Comparison of ENCODE assay signal across 11 cellular contexts in genomic region chr5:124867064-124867707, GRCh38.
DNase-seq lines count a peak whose midpoint lies in the region; ATAC-seq and TF ChIP-seq lines count a peak whose summit lies in the region.
"Had no signal": no experiment of that assay in that cellular context is flagged by ENCODE, and none has a peak within 500 bp of the region (broad histone marks: within the 10 kb centered on the region; RNA-seq: fewer than 3 reads in every experiment).

No MANE protein-coding gene starts in this region.

- ATAC-seq in left lobe of liver (peak; percentile 36), GM21723 (IDR thresholded peaks at IDR 0.05; ENCODE audit: unreplicated experiment) (no peak)

- peaks cover 7% of the 10 kb centered on the region; the same call in 1 of the 2 replicates for H3K4me1 Mint-ChIP-seq in HFFc6 (ENCODE audit: low read depth)
- H3K4me1 Mint-ChIP-seq in type B pancreatic cell (ENCODE audit: unreplicated experiment) = peaks cover 42% of the 10 kb centered on the region

- no peaks in the 10 kb centered on the region; the same call in 1 of the 2 replicates for H3K27me3 Mint-ChIP-seq in HFFc6 (ENCODE audit: insufficient read depth)
- no peaks in the 10 kb centered on the region for H3K27me3 Mint-ChIP-seq in type B pancreatic cell
- H3K27me3 Mint-ChIP-seq: naive B cell had no signal

- H3K36me3 Mint-ChIP-seq in HFFc6 (ENCODE audit: low read depth) (no peaks in the 10 kb centered on the region), type B pancreatic cell (no peaks in the 10 kb centered on the region)
- H3K36me3 Mint-ChIP-seq: naive B cell had no signal

- no peak overlapping the region for H3K4me3 Mint-ChIP-seq in HFFc6
- H3K4me3 Mint-ChIP-seq in type B pancreatic cell = peak overlapping the region; percentile 29

- H3K27ac Mint-ChIP-seq in HFFc6 = no peak overlapping the region
- peak overlapping the region; percentile 6 for H3K27ac Mint-ChIP-seq in type B pancreatic cell

- DNase-seq in HFFc6 = peak; percentile 55
- DNase-seq in astrocyte of the hippocampus (ENCODE audit: low read depth, low spot score) = peak; percentile 90
- DNase-seq in left lobe of liver (ENCODE audit: low spot score) = no peak
- DNase-seq in type B pancreatic cell (ENCODE audit: extremely low spot score, unreplicated experiment) = no peak
- DNase-seq in middle frontal gyrus (ENCODE audit: extremely low spot score, low spot score) = no peak
- DNase-seq in NOMO-1 treated with DMSO at 0.1 percent for 48 hours (lab: John Stamatoyannopoulos, UW; ENCODE audit: unreplicated experiment) = no peak
- DNase-seq: activated CD4-positive, alpha-beta T cell treated with anti-CD3 and anti-CD28 coated beads for 1 hour; effector CD4-positive, alpha-beta T cell; naive B cell; NCI-H2107 had no signal

- H3K9me3 Mint-ChIP-seq in HFFc6 (no peaks in the 10 kb centered on the region), type B pancreatic cell (no peaks in the 10 kb centered on the region)

- TF ChIP-seq CTCF in HFFc6 (IDR thresholded peaks at IDR 0.05) (no peak), type B pancreatic cell (conservative IDR thresholded peaks at IDR 0.05) (no peak)

Comparison
In these comparisons a context has a peak if more than half of its experiments do, and no peak if none do; other contexts are left out.
1. DNase-seq: peak in HFFc6 (single experiment) and astrocyte of the hippocampus (single experiment); none in left lobe of liver (single experiment), type B pancreatic cell (single experiment), middle frontal gyrus (single experiment) and NOMO-1 treated with DMSO at 0.1 percent for 48 hours (single experiment).